In the genomic region with DNA sequence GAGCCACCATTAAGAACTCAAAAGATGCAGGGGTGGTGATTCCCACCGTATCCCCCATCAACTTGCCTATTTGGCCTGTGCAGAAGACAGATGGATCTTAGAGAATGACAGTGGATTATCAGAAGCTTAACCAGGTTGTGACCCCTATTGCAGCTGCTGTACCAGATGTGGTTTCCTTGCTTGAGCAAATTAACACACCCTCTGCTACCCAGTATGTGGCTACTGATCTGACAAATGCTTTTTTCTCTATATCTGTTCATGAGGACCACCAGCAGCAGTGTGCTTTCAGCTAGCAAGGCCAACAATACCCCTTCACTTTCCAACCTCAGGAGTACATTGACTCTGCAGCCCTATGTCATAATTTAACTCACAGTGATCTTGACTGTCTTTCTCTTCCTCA, we compare ENCODE assay signal across 21 cellular contexts. TPM values are rescaled to one million over a fixed set of nuclear protein-coding genes. Genes with fewer than 3 reads are reported as not detected.
"Had no signal": no experiment of that assay in that cellular context is flagged by ENCODE, and none has a peak within 500 bp of the region (broad histone marks: within the 10 kb centered on the region; RNA-seq: fewer than 3 reads in every experiment).

No MANE protein-coding gene starts in this region.

- H3K4me1 Mint-ChIP-seq: immature natural killer cell had no signal

- H3K4me1 ChIP-seq: ascending aorta, prostate gland, upper lobe of right lung had no signal

- H3K9me3 Mint-ChIP-seq: immature natural killer cell had no signal

- H3K27ac Mint-ChIP-seq: activated naive CD8-positive, alpha-beta T cell; dendritic cell treated with granulocyte-macrophage colony-stimulating factor and Interleukin-4, amounts not matched to agents 40 ng/mL and 50 ng/mL, for 4 days; immature natural killer cell; naive thymus-derived CD4-positive, alpha-beta T cell; WTC11 had no signal

- H3K9me3 ChIP-seq: adrenal gland, ascending aorta, prostate gland, thyroid gland, upper lobe of right lung had no signal

- H3K27ac ChIP-seq: adrenal gland, ascending aorta, brain microvascular endothelial cell, prostate gland, thyroid gland, upper lobe of right lung had no signal

- ATAC-seq: left lobe of liver; naive thymus-derived CD4-positive, alpha-beta T cell; stimulated activated naive CD8-positive, alpha-beta T cell treated with anti-CD3 and anti-CD28 coated beads, Interleukin-15, Interleukin-2, amounts not matched to agents 100 U/mL and 50 U/mL, for 24 hours; WTC11 had no signal

- H3K27me3 ChIP-seq: adrenal gland, ascending aorta, thyroid gland, upper lobe of right lung had no signal

- DNase-seq: activated naive CD4-positive, alpha-beta T cell; adrenal gland; brain microvascular endothelial cell; caudate nucleus; effector CD4-positive, alpha-beta T cell; foreskin melanocyte; immature natural killer cell; naive thymus-derived CD4-positive, alpha-beta T cell; stimulated activated CD4-positive, alpha-beta T cell treated with anti-CD3 and anti-CD28 coated beads, Interleukin-4, amount 100 ng/mL, for 1 hour; stimulated activated naive CD8-positive, alpha-beta T cell treated with anti-CD3 and anti-CD28 coated beads, Interleukin-15, Interleukin-2, amounts not matched to agents 100 U/mL and 50 U/mL, for 24 hours; substantia nigra; T-helper 9 cell; upper lobe of right lung had no signal

- H3K36me3 Mint-ChIP-seq: activated naive CD8-positive, alpha-beta T cell; immature natural killer cell; WTC11 had no signal

- H3K36me3 ChIP-seq: adrenal gland, ascending aorta, brain microvascular endothelial cell, prostate gland, thyroid gland, upper lobe of right lung had no signal

- H3K4me3 ChIP-seq: adrenal gland, ascending aorta, lung, prostate gland, thyroid gland, upper lobe of right lung had no signal

- H3K4me3 Mint-ChIP-seq: activated naive CD8-positive, alpha-beta T cell; dendritic cell treated with granulocyte-macrophage colony-stimulating factor and Interleukin-4, amounts not matched to agents 40 ng/mL and 50 ng/mL, for 4 days; immature natural killer cell; naive thymus-derived CD4-positive, alpha-beta T cell; WTC11 had no signal

RNA-seq across cellular contexts. Expression of gene MCF2L2, which starts 8.6 kb away (rescaled TPM):
- total RNA-seq: ascending aorta had no signal
